In the genomic region with DNA sequence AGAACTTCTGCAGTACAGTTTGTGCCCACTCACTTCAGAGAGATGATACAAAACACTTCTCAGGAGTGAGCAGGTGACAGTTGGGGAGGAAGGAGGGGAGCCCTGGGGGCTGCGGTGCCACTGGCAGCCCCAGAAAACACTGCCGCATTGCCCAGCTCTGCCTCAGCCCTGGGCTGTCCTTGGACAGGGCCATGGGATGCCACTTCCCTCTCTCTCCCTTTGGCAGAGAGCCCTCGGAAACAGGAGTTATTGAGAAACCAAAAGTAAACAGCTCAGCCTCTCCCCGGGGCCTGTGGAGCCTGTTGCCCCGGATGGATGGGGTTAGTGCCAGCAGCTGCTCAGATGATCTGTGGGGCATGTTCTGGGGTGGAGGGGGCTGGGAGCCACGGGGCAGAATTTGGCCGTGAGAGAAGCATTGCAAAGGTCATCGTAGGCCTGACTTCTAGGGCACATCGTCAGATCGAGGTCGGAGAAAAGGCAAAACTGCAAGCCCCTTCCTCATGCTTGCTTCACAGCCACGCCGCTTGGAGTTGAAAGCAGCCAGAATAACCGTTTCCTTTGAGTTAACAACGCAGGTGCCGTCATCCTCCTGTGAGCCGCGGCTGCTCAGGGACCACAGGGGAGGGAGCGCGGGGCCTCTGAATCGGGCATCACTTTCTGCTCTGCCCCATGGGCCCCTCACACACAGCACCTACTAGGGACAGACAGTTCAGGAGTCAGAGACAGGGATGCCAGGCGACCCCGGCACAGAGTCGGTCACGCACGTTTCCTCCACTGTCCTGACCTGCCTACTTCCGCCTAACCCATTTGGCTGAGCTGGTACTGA, we compare ENCODE assay signal across 8 cellular contexts.
DNase-seq lines count a peak whose midpoint lies in the region; ATAC-seq and TF ChIP-seq lines count a peak whose summit lies in the region.

No MANE protein-coding gene starts in this region.

- H2BK15ac ChIP-seq in mesendoderm (replicated peaks; ENCODE audit: low read depth) = no peak overlapping the region

- H3K79me2 ChIP-seq in Karpas-422 (ENCODE audit: low read length) = no peaks in the 10 kb centered on the region
- no peaks in the 10 kb centered on the region for H3K79me2 ChIP-seq in mesendoderm (ENCODE audit: control insufficient read depth, insufficient read depth, low read length)

- DNase-seq in DMS 273 treated with DMSO at 0.1 percent for 48 hours (lab: John Stamatoyannopoulos, UW) = peak; percentile 40
- DNase-seq in Karpas-422 = peak; percentile 49
- DNase-seq in T1000 (lab: John Stamatoyannopoulos, UW) = peak; percentile 98
- DNase-seq in MCF 10A (ENCODE audit: unreplicated experiment) = peak; percentile 89
- DNase-seq in stimulated activated CD8-positive, alpha-beta memory T cell treated with anti-CD3 and anti-CD28 coated beads, Interleukin-15, amount 100 ng/mL, for 1 hour (ENCODE audit: low read depth) = peak; percentile 13
- DNase-seq in mesendoderm = no peak

- no peak overlapping the region for H4K5ac ChIP-seq in mesendoderm (ENCODE audit: low read length)

- no peaks in the 10 kb centered on the region for H3K36me3 ChIP-seq in Karpas-422 (ENCODE audit: insufficient read depth, low read length)
- no peaks in the 10 kb centered on the region for H3K36me3 ChIP-seq in liver (ENCODE audit: control insufficient read depth in 4 of 4, insufficient read depth in 3 of 4, low read depth in 1 of 4, low read length in 3 of 4)
- H3K36me3 ChIP-seq in mesendoderm (ENCODE audit: control insufficient read depth, insufficient read depth, low read length) = no peaks in the 10 kb centered on the region

- no peaks in the 10 kb centered on the region for H4K20me1 ChIP-seq in Karpas-422 (ENCODE audit: insufficient read depth, low read depth, low read length)

- POLR2A ChIA-PET in MCF 10A (lab: Yijun Ruan, JAX) = interaction anchor here (0.7 to 1.0 kb wide), 2 partner anchors 21 to 23 kb away, joined by 3 to 4 read pairs; no protein-coding TSS in a partner anchor

- no peaks in the 10 kb centered on the region for H3K79me1 ChIP-seq in mesendoderm (ENCODE audit: low read length)

- H3K36me3 Mint-ChIP-seq in MCF 10A (ENCODE audit: insufficient read depth, unreplicated experiment) = no peaks in the 10 kb centered on the region

- H4K8ac ChIP-seq in mesendoderm (ENCODE audit: low read depth, low read length) = no peak overlapping the region

- no peak overlapping the region for H2BK5ac ChIP-seq in mesendoderm (ENCODE audit: low read length)

- CTCF ChIA-PET in MCF 10A (lab: Yijun Ruan, JAX) = interaction anchor here (0.7 kb wide), 1 partner anchor 9 kb away, joined by 3 read pairs; no protein-coding TSS in a partner anchor

- intact Hi-C loops in MCF 10A (cut with micrococcal nuclease) = no loop called here

- peak; percentile 59 for ATAC-seq in GM21381 (IDR thresholded peaks at IDR 0.05; ENCODE audit: unreplicated experiment)

- peak overlapping the region; percentile 73 for H3K27ac Mint-ChIP-seq in MCF 10A (ENCODE audit: low read depth, unreplicated experiment)

- no peaks in the 10 kb centered on the region for H3K4me1 Mint-ChIP-seq in MCF 10A (ENCODE audit: insufficient read depth, unreplicated experiment)

- no peak overlapping the region for H3K23ac ChIP-seq in mesendoderm (ENCODE audit: low read length)

- H3K9me3 ChIP-seq in Karpas-422 (ENCODE audit: low read length) (no peaks in the 10 kb centered on the region), liver (ENCODE audit: control insufficient read depth in 4 of 4, low read length in 3 of 4) (no peaks in the 10 kb centered on the region)

- peak overlapping the region; percentile 12 for H3K4me3 Mint-ChIP-seq in MCF 10A (ENCODE audit: unreplicated experiment)

- peak overlapping the region; percentile 53 for H3K4me2 ChIP-seq in Karpas-422 (ENCODE audit: low read depth, low read length, poor library complexity, severe bottlenecking)
- H3K4me2 ChIP-seq in mesendoderm (ENCODE audit: low read length) = no peak overlapping the region

- H2AK5ac ChIP-seq in mesendoderm (ENCODE audit: low read length) = no peak overlapping the region

- H3K4me3 ChIP-seq in Karpas-422 (ENCODE audit: low read length) (peak overlapping the region; percentile 33), liver (ENCODE audit: low read depth in 1 of 3, low read length in 3 of 3) (peak overlapping the region in 1 of 3 donors; percentile 7), mesendoderm (ENCODE audit: low read length) (no peak overlapping the region)

- H3K4me1 ChIP-seq in Karpas-422 (ENCODE audit: low read length) (peaks cover 12% of the 10 kb centered on the region), liver (ENCODE audit: control insufficient read depth in 4 of 4, insufficient read depth in 4 of 4, low read length in 3 of 4) (peaks cover 9 to 41% (median 31%) of the 10 kb centered on the region in 4 donors), mesendoderm (ENCODE audit: control insufficient read depth, low read depth, low read length) (no peaks in the 10 kb centered on the region)

- H3K9me3 Mint-ChIP-seq in MCF 10A (ENCODE audit: unreplicated experiment) = no peaks in the 10 kb centered on the region

- no peak overlapping the region for H3K4ac ChIP-seq in mesendoderm (ENCODE audit: low read depth, low read length)

- no TSS peak for BruUV-seq in MCF 10A (replicated peaks; lab: Mats Ljungman, UMichigan)

- TF ChIP-seq RAD21 in liver (IDR thresholded peaks at IDR 0.05) = peak; percentile 72 to 74

- no peak overlapping the region for H3K56ac ChIP-seq in mesendoderm (ENCODE audit: low read length)

- peak overlapping the region; percentile 47; the same call in 1 of the 2 replicates for H2AFZ ChIP-seq in Karpas-422 (ENCODE audit: low read length)

- H3K18ac ChIP-seq in mesendoderm (ENCODE audit: low read length) = no peak overlapping the region

- H3K27me3 ChIP-seq in Karpas-422 (ENCODE audit: low read length) (no peaks in the 10 kb centered on the region), liver (ENCODE audit: control insufficient read depth in 4 of 4, insufficient read depth in 4 of 4, low read length in 3 of 4) (no peaks in the 10 kb centered on the region), mesendoderm (ENCODE audit: insufficient read depth, low read length, poor library complexity) (no peaks in the 10 kb centered on the region)

- H3K27me3 Mint-ChIP-seq in MCF 10A (ENCODE audit: insufficient read depth, unreplicated experiment) = no peaks in the 10 kb centered on the region

- H3K27ac ChIP-seq in Karpas-422 (ENCODE audit: low read length) (no peak overlapping the region), liver (ENCODE audit: low read depth in 1 of 2, low read length in 2 of 2) (peak overlapping the region; percentile 51 to 90), mesendoderm (ENCODE audit: low read depth, low read length) (no peak overlapping the region)

- H3K9ac ChIP-seq in Karpas-422 (ENCODE audit: low read length) (peak overlapping the region; percentile 48), liver (ENCODE audit: low read depth in 1 of 2, low read length in 2 of 2) (peak overlapping the region in 1 of 2 donors; percentile 44), mesendoderm (ENCODE audit: low read length) (no peak overlapping the region)

- H3K9me2 ChIP-seq in Karpas-422 (replicated peaks; ENCODE audit: insufficient read depth, low read length) = no peaks in the 10 kb centered on the region

- WGBS in liver = 29% methylated on average over 27 of the region's 27 CpGs
- no CpG with 5 or more reads among the region's 27 CpGs for WGBS in mesendoderm (ENCODE audit: extremely low coverage, insufficient coverage, low lambda C conversion rate)

- TF ChIP-seq CTCF in MCF 10A (IDR thresholded peaks at IDR 0.05; ENCODE audit: unreplicated experiment) = no peak
- no peak for TF ChIP-seq CTCF in liver (IDR thresholded peaks at IDR 0.05; ENCODE audit: low read depth, low read length, missing input control)

- no peak overlapping the region for H2BK120ac ChIP-seq in mesendoderm (ENCODE audit: low read depth, low read length)

TF ChIP-seq in liver, 16 proteins besides CTCF, POLR2A, EP300 and RAD21 (continues in another document):
- TF ChIP-seq FOXA1 (IDR thresholded peaks at IDR 0.05) = peak; percentile 100
- TF ChIP-seq FOXA2 (IDR thresholded peaks at IDR 0.05) = peak; percentile 99
- peak; percentile 93 for TF ChIP-seq SP1 (IDR thresholded peaks at IDR 0.05)
- TF ChIP-seq GABPA (IDR thresholded peaks at IDR 0.05 in 1 of 2, conservative IDR thresholded peaks at IDR 0.05 in 1 of 2) = peak in 1 of 2 donors; percentile 66
- TF ChIP-seq, protein P1, sequence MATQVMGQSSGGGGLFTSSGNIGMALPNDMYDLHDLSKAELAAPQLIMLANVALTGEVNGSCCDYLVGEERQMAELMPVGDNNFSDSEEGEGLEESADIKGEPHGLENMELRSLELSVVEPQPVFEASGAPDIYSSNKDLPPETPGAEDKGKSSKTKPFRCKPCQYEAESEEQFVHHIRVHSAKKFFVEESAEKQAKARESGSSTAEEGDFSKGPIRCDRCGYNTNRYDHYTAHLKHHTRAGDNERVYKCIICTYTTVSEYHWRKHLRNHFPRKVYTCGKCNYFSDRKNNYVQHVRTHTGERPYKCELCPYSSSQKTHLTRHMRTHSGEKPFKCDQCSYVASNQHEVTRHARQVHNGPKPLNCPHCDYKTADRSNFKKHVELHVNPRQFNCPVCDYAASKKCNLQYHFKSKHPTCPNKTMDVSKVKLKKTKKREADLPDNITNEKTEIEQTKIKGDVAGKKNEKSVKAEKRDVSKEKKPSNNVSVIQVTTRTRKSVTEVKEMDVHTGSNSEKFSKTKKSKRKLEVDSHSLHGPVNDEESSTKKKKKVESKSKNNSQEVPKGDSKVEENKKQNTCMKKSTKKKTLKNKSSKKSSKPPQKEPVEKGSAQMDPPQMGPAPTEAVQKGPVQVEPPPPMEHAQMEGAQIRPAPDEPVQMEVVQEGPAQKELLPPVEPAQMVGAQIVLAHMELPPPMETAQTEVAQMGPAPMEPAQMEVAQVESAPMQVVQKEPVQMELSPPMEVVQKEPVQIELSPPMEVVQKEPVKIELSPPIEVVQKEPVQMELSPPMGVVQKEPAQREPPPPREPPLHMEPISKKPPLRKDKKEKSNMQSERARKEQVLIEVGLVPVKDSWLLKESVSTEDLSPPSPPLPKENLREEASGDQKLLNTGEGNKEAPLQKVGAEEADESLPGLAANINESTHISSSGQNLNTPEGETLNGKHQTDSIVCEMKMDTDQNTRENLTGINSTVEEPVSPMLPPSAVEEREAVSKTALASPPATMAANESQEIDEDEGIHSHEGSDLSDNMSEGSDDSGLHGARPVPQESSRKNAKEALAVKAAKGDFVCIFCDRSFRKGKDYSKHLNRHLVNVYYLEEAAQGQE (IDR thresholded peaks at IDR 0.05) = peak; percentile 85
- peak; percentile 50 to 92 for TF ChIP-seq EGR1 (IDR thresholded peaks at IDR 0.05; ENCODE audit: low read depth in 2 of 2)
- TF ChIP-seq TAF1 (conservative IDR thresholded peaks at IDR 0.05) = peak; percentile 63
- TF ChIP-seq JUND (IDR thresholded peaks at IDR 0.05) = peak; percentile 36 to 91
- TF ChIP-seq HNF4G (IDR thresholded peaks at IDR 0.05) = peak; percentile 68
- TF ChIP-seq, protein P2, sequence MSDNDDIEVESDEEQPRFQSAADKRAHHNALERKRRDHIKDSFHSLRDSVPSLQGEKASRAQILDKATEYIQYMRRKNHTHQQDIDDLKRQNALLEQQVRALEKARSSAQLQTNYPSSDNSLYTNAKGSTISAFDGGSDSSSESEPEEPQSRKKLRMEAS (IDR thresholded peaks at IDR 0.05) = peak; percentile 99

Comparison
In these comparisons a context has a peak if more than half of its experiments do, and no peak if none do; other contexts are left out.
1. H3K27ac ChIP-seq: peak in liver (2 of 2); none in Karpas-422 (single experiment) and mesendoderm (single experiment).